In genomic region chr5:178285399-178286225, GRCh38 we compare ENCODE assay signal across 1 cellular context.
TF ChIP-seq lines count a peak whose summit lies in the region.

No MANE protein-coding gene starts in this region.

TF ChIP-seq in H1, 55 proteins besides CTCF, POLR2A, EP300 and RAD21 (continued from another document):
- no peak for TF ChIP-seq CHD7 (IDR thresholded peaks at IDR 0.05; ENCODE audit: insufficient replicate concordance, low read length)
- TF ChIP-seq TEAD4 (IDR thresholded peaks at IDR 0.05; ENCODE audit: low read depth, low read length) = no peak
